23 cellular contexts compared by ENCODE assay signal in the genomic region with DNA sequence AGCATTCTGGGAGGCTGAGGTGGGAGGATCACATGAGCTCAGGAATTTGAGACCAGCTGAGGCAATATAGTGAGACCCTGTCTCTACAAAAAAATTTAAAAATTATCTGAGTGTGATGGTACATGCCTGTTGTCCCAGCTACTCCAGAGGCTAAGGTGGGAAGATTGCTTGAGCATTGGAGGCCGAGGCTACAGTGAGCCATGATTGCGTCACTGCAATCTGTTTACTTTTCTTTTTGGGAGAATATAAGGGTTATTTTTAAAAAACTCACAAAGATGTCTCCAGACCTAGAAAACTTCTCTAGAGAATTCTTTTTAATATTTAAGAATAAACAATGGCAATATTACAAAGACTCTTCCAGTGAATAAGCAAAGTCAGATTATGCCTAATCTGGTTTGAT.
DNase-seq lines count a peak whose midpoint lies in the region; ATAC-seq, FAIRE-seq and TF ChIP-seq lines count a peak whose summit lies in the region.
"Had no signal": no experiment of that assay in that cellular context is flagged by ENCODE, and none has a peak within 500 bp of the region (broad histone marks: within the 10 kb centered on the region; RNA-seq: fewer than 3 reads in every experiment).

No MANE protein-coding gene starts in this region.

- H3K9me3 ChIP-seq in IMR-90 (ENCODE audit: control insufficient read depth, insufficient read depth, low read length), result no peaks in the 10 kb centered on the region
- no peaks in the 10 kb centered on the region for H3K9me3 ChIP-seq in K562 (replicated peaks; ENCODE audit: control insufficient read depth, insufficient read depth, low read depth, low read length)
- H3K9me3 ChIP-seq in H1 (ENCODE audit: insufficient read depth in 2 of 2, low read depth in 1 of 2, low read length in 1 of 2), result no peaks in the 10 kb centered on the region
- H3K9me3 ChIP-seq in tibial artery, result no peaks in the 10 kb centered on the region
- H3K9me3 ChIP-seq: BE2C, BLaER1 had no signal

- H2AK5ac ChIP-seq in IMR-90 (ENCODE audit: low read depth, low read length) (no peak overlapping the region), H1 (ENCODE audit: low read depth, low read length) (no peak overlapping the region)

- no peak overlapping the region for H2AFZ ChIP-seq in IMR-90 (replicated peaks; ENCODE audit: low read length, poor library complexity)
- H2AFZ ChIP-seq in K562 (ENCODE audit: low read depth, low read length), result no peak overlapping the region
- no peak overlapping the region for H2AFZ ChIP-seq in H1 (ENCODE audit: low read length)

- no peaks in the 10 kb centered on the region for H3K23me2 ChIP-seq in H1 (ENCODE audit: low read depth, low read length)

- no peak for ATAC-seq in IMR-90 (ENCODE audit: low read depth)
- no peak for ATAC-seq in K562
- ATAC-seq: GM12878 had no signal

- H3K56ac ChIP-seq in IMR-90 (ENCODE audit: extremely low read depth, insufficient read depth, low read length) (no peak overlapping the region), H1 (replicated peaks; ENCODE audit: insufficient read length, low read depth, low read length) (no peak overlapping the region)

- DNase-seq in IMR-90 (no peak), K562 (ENCODE audit: extremely low read depth in 1 of 4, low spot score in 3 of 4) (no peak), H1 (ENCODE audit: low read depth in 1 of 2, low spot score in 2 of 2) (no peak), tibial artery (no peak), GOT3 (lab: John Stamatoyannopoulos, UW) (no peak), LoVo (ENCODE audit: low spot score) (no peak), DMS79 treated with DMSO at 0.1 percent for 48 hours (lab: John Stamatoyannopoulos, UW) (no peak)
- DNase-seq: 8988T; ACHN; BE2C; C1 segment of cervical spinal cord; CD4-positive, alpha-beta memory T cell; CD4-positive, CD25-positive, alpha-beta regulatory T cell; CD8-positive, alpha-beta memory T cell; COR-L47; DND-41; EL; GDM1 had no signal

- H2BK5ac ChIP-seq in IMR-90 (ENCODE audit: low read depth, low read length, poor library complexity, severe bottlenecking) (no peak overlapping the region), H1 (ENCODE audit: low read depth, low read length) (no peak overlapping the region)

- H4K20me1 ChIP-seq in IMR-90 (ENCODE audit: insufficient read depth, low read length), result no peaks in the 10 kb centered on the region
- no peaks in the 10 kb centered on the region for H4K20me1 ChIP-seq in K562 (replicated peaks; ENCODE audit: control insufficient read depth, insufficient read depth, low read length)
- no peaks in the 10 kb centered on the region for H4K20me1 ChIP-seq in H1 (replicated peaks in 1 of 2; ENCODE audit: control insufficient read depth in 1 of 2, insufficient read depth in 2 of 2, low read length in 2 of 2)
- H4K20me1 ChIP-seq: BLaER1 had no signal

- H3K14ac ChIP-seq in IMR-90 (replicated peaks; ENCODE audit: low read depth, low read length) (no peak overlapping the region), H1 (ENCODE audit: insufficient read length) (no peak overlapping the region)

- H3K27me3 ChIP-seq in IMR-90 (ENCODE audit: control insufficient read depth, insufficient read depth, low read length) (no peaks in the 10 kb centered on the region), K562 (ENCODE audit: control insufficient read depth in 2 of 2, insufficient read depth in 2 of 2, low read length in 2 of 2) (no peaks in the 10 kb centered on the region; a peak in 1 of 5 replicates), H1 (replicated peaks in 1 of 4; ENCODE audit: control insufficient read depth in 3 of 4, extremely low read depth in 1 of 4, insufficient read depth in 3 of 4, low read length in 3 of 4) (no peaks in the 10 kb centered on the region), tibial artery (no peaks in the 10 kb centered on the region)
- H3K27me3 ChIP-seq: BE2C, BLaER1 had no signal

- no peak for TF ChIP-seq POLR2A in IMR-90 (IDR thresholded peaks at IDR 0.05; ENCODE audit: low read depth, low read length)
- no peak for TF ChIP-seq POLR2A in K562 (conservative IDR thresholded peaks at IDR 0.05)
- TF ChIP-seq POLR2A in H1 (IDR thresholded peaks at IDR 0.05; ENCODE audit: control extremely low read depth in 1 of 2, low read depth in 2 of 2, low read length in 2 of 2), result no peak

- BruUV-seq in IMR-90 (replicated peaks; lab: Mats Ljungman, UMichigan) (no TSS peak), K562 (replicated peaks; lab: Mats Ljungman, UMichigan) (no TSS peak)

- 0 out of 2 replicates have a peak, but pooled peaks cover 2% of the 10 kb centered on the region for H3K36me3 ChIP-seq in IMR-90 (ENCODE audit: control insufficient read depth, insufficient read depth, low read length)
- no peaks in the 10 kb centered on the region for H3K36me3 ChIP-seq in K562 (ENCODE audit: control insufficient read depth, insufficient read depth, low read length)
- no peaks in the 10 kb centered on the region for H3K36me3 ChIP-seq in H1 (ENCODE audit: control insufficient read depth in 2 of 4, insufficient read depth in 4 of 4, low read length in 3 of 4)
- H3K36me3 ChIP-seq in tibial artery, result no peaks in the 10 kb centered on the region
- H3K36me3 ChIP-seq: BE2C, BLaER1 had no signal

- H3K4me2 ChIP-seq in IMR-90 (ENCODE audit: low read depth, low read length), result no peak overlapping the region
- no peak overlapping the region for H3K4me2 ChIP-seq in K562 (ENCODE audit: insufficient read depth, low read length)
- H3K4me2 ChIP-seq in H1 (ENCODE audit: insufficient read depth in 1 of 2, low read depth in 2 of 2, low read length in 2 of 2), result no peak overlapping the region
- H3K4me2 ChIP-seq: BLaER1 had no signal

- peak overlapping the region; percentile 10; the same call in 1 of the 2 replicates for H3K4ac ChIP-seq in IMR-90 (ENCODE audit: low read depth, low read length)
- no peak overlapping the region for H3K4ac ChIP-seq in H1 (replicated peaks; ENCODE audit: insufficient read length, low read depth, low read length)

- no peak overlapping the region for H4K5ac ChIP-seq in IMR-90 (ENCODE audit: low read depth, low read length)
- H4K5ac ChIP-seq in H1 (ENCODE audit: insufficient read length, low read depth, low read length), result no peak overlapping the region

- no CpG with 5 or more reads among the region's 2 CpGs for WGBS in IMR-90 (ENCODE audit: extremely low coverage in 2 of 2, insufficient read length in 1 of 2), 2 experiments
- 37% methylated on average over 2 of the region's 2 CpGs for WGBS in K562 (ENCODE audit: insufficient coverage, low coverage, missing lambda C conversion rate)
- WGBS in H1 (ENCODE audit: extremely low coverage in 1 of 2, insufficient coverage in 1 of 2, insufficient read length in 1 of 2, insufficient replicate concordance in 2 of 2, low coverage in 1 of 2, low lambda C conversion rate in 2 of 2, missing lambda C conversion rate in 1 of 2), 2 experiments, result 93% methylated on average over 2 of the region's 2 CpGs; no CpG with 5 or more reads in 1 of the 2 experiments

- FAIRE-seq in K562 (lab: Jason Lieb, UNC), result no peak
- no peak for FAIRE-seq in H1 (lab: Jason Lieb, UNC)
- FAIRE-seq: D721Med, GM12878, GM12892, GM18507 had no signal

- dilution Hi-C loops in IMR-90 (cut with HindIII; ENCODE audit: low sequenced_read_pairs, unreplicated experiment), result no loop called here

- H3K18ac ChIP-seq in IMR-90 (ENCODE audit: low read depth, low read length) (no peak overlapping the region), H1 (ENCODE audit: extremely low read depth, low read length) (no peak overlapping the region)

- no peak for TF ChIP-seq RAD21 in IMR-90 (IDR thresholded peaks at IDR 0.05; ENCODE audit: low read length)
- TF ChIP-seq RAD21 in K562 (CRISPR knock-in tag; conservative IDR thresholded peaks at IDR 0.05 in 1 of 2, IDR thresholded peaks at IDR 0.05 in 1 of 2), result no peak
- no peak for TF ChIP-seq RAD21 in H1 (IDR thresholded peaks at IDR 0.05 in 1 of 2, conservative IDR thresholded peaks at IDR 0.05 in 1 of 2; ENCODE audit: low read depth in 2 of 2, low read length in 2 of 2)

- no peak overlapping the region for H2AK9ac ChIP-seq in IMR-90 (replicated peaks; ENCODE audit: low read depth, low read length, poor library complexity)

- H2BK20ac ChIP-seq in IMR-90 (ENCODE audit: low read depth, low read length) (peak overlapping the region; percentile 26; the same call in 1 of the 2 replicates), H1 (ENCODE audit: low read length) (no peak overlapping the region)

- peaks cover 5% of the 10 kb centered on the region for H3K4me1 ChIP-seq in IMR-90 (ENCODE audit: control insufficient read depth, insufficient read depth, low read length)
- H3K4me1 ChIP-seq in K562 (replicated peaks in 1 of 2; ENCODE audit: control insufficient read depth in 2 of 2, insufficient read depth in 2 of 2, low read length in 2 of 2), result no peaks in the 10 kb centered on the region
- H3K4me1 ChIP-seq in H1 (replicated peaks in 1 of 4; ENCODE audit: control insufficient read depth in 3 of 4, insufficient read depth in 4 of 4, low read length in 3 of 4), result peaks cover 0 to 3% (median 2%) of the 10 kb centered on the region in 4 experiments; a peak in 4 of 7 replicates
- peaks cover 0 to 45% (median 2%) of the 10 kb centered on the region in 4 donors for H3K4me1 ChIP-seq in tibial artery
- H3K4me1 ChIP-seq: BLaER1 had no signal

- TF ChIP-seq CTCF in IMR-90 (conservative IDR thresholded peaks at IDR 0.05; ENCODE audit: low read depth, low read length) (no peak), K562 (IDR thresholded peaks at IDR 0.05 in 2 of 3, conservative IDR thresholded peaks at IDR 0.05 in 1 of 3; ENCODE audit: insufficient read depth in 2 of 3, low read depth in 1 of 3, low read length in 3 of 3) (no peak), H1 (IDR thresholded peaks at IDR 0.05; ENCODE audit: control extremely low read depth in 1 of 3, insufficient read depth in 1 of 3, low read depth in 1 of 3, low read length in 3 of 3) (no peak), tibial artery (IDR thresholded peaks at IDR 0.05) (no peak)

- H3K27ac ChIP-seq in IMR-90 (ENCODE audit: insufficient read depth, low read length) (no peak overlapping the region), K562 (ENCODE audit: extremely low read depth, low read depth, low read length) (no peak overlapping the region), H1 (ENCODE audit: low read depth, low read length) (no peak overlapping the region), tibial artery (peak overlapping the region; percentile 69 to 76)
- H3K27ac ChIP-seq: BLaER1 had no signal

- TF ChIP-seq EP300 in K562 (IDR thresholded peaks at IDR 0.05; ENCODE audit: low read length) (no peak), H1 (IDR thresholded peaks at IDR 0.05; ENCODE audit: borderline replicate concordance in 1 of 2, low read depth in 2 of 2, low read length in 2 of 2) (no peak)

- no peak overlapping the region for H2BK15ac ChIP-seq in IMR-90 (ENCODE audit: low read depth, low read length)
- no peak overlapping the region for H2BK15ac ChIP-seq in H1 (ENCODE audit: low read length)

- no peaks in the 10 kb centered on the region; the same call in 1 of the 2 replicates for H3K9me1 ChIP-seq in IMR-90 (ENCODE audit: insufficient read depth, low read length)
- no peaks in the 10 kb centered on the region for H3K9me1 ChIP-seq in K562 (ENCODE audit: control insufficient read depth, insufficient read depth, low read length)

- H4K91ac ChIP-seq in IMR-90 (ENCODE audit: insufficient read depth, low read depth, low read length), result no peak overlapping the region
- H4K91ac ChIP-seq in H1 (replicated peaks; ENCODE audit: insufficient read length, low read length), result no peak overlapping the region

- CTCF ChIA-PET in IMR-90 (lab: Yijun Ruan, JAX), result no interaction called here
- CTCF ChIA-PET in K562 (lab: Yijun Ruan, JAX; ENCODE audit: low intra/inter-chr PET ratio), result no interaction called here
- CTCF ChIA-PET in H1 (lab: Charles Lee; ENCODE audit: partially characterized antibody), result interaction anchor here (0.6 kb wide), 1 partner anchor 1094 kb away, joined by 3 read pairs; no protein-coding TSS in a partner anchor

- in situ Hi-C loops in IMR-90 (cut with MboI; ENCODE audit: low sequenced_read_pairs), result no loop called here
- in situ Hi-C loops in K562 (cut with MboI), result no loop called here

- POLR2A ChIA-PET in IMR-90 (lab: Charles Lee; ENCODE audit: unreplicated experiment), result no interaction called here
- POLR2A ChIA-PET in K562 (lab: Yijun Ruan, JAX), result interaction anchor here (0.9 kb wide), 1 partner anchor 18 kb away, joined by 3 read pairs; no protein-coding TSS in a partner anchor
- POLR2A ChIA-PET in H1 (lab: Charles Lee; ENCODE audit: partially characterized antibody), result no interaction called here

- H3K79me2 ChIP-seq in K562 (ENCODE audit: control insufficient read depth, insufficient read depth, low read length) (no peaks in the 10 kb centered on the region), H1 (ENCODE audit: control insufficient read depth in 1 of 2, insufficient read depth in 2 of 2, low read length in 2 of 2) (no peaks in the 10 kb centered on the region)

- H3K23ac ChIP-seq in IMR-90 (ENCODE audit: low read depth, low read length) (no peak overlapping the region), H1 (ENCODE audit: insufficient read length) (no peak overlapping the region)

- no peak overlapping the region for H2BK12ac ChIP-seq in H1 (ENCODE audit: low read depth, low read length)

- intact Hi-C loops in IMR-90 (cut with micrococcal nuclease) (loop anchor here (10.0 kb wide), 1 partner anchor 490 kb away; a partner anchor contains a TSS), K562 (cut with micrococcal nuclease) (no loop called here), tibial artery (cut with DNase I; ENCODE audit: low total_unique reads) (loop anchor here (5.0 kb wide), 1 partner anchor 498 kb away; no protein-coding TSS in a partner anchor)

- H3K79me1 ChIP-seq in IMR-90 (ENCODE audit: low read depth in 1 of 2, low read length in 2 of 2) (peaks cover 0 to 3% of the 10 kb centered on the region in 2 experiments; a peak in 2 of 4 replicates), H1 (ENCODE audit: low read depth, low read length) (no peaks in the 10 kb centered on the region)

- H4K8ac ChIP-seq in IMR-90 (ENCODE audit: low read depth in 2 of 2, low read length in 2 of 2) (no peak overlapping the region), H1 (ENCODE audit: extremely low read depth, insufficient read depth, low read length) (no peak overlapping the region)

- H2BK120ac ChIP-seq in IMR-90 (ENCODE audit: low read depth, low read length), result no peak overlapping the region
- H2BK120ac ChIP-seq in H1 (replicated peaks; ENCODE audit: low read depth, low read length), result no peak overlapping the region

- H3K9ac ChIP-seq in IMR-90 (ENCODE audit: low read depth, low read length), result no peak overlapping the region
- H3K9ac ChIP-seq in K562 (ENCODE audit: insufficient read depth in 1 of 2, low read depth in 2 of 2, low read length in 2 of 2), result no peak overlapping the region
- no peak overlapping the region for H3K9ac ChIP-seq in H1 (replicated peaks in 1 of 4; ENCODE audit: extremely low read depth in 1 of 4, low read depth in 3 of 4, low read length in 3 of 4)
- H3K9ac ChIP-seq: BLaER1 had no signal

- H3K4me3 ChIP-seq in IMR-90 (ENCODE audit: insufficient read depth, low read depth, low read length) (no peak overlapping the region), K562 (no peak overlapping the region), H1 (ENCODE audit: extremely low read depth in 1 of 4, insufficient read depth in 2 of 4, low read depth in 3 of 4, low read length in 4 of 4) (no peak overlapping the region), tibial artery (no peak overlapping the region)
- H3K4me3 ChIP-seq: BLaER1, GM12878 had no signal

Comparison
In these comparisons a context has a peak if more than half of its experiments do, and no peak if none do; other contexts are left out.
1. H3K27ac ChIP-seq: peak in tibial artery (2 of 2); none in IMR-90 (single experiment), K562 (single experiment) and H1 (single experiment).